8 cellular contexts compared by ENCODE assay signal in genomic region chr2:195658541-195658890, GRCh38. TPM values are rescaled to one million over a fixed set of nuclear protein-coding genes. Genes with fewer than 3 reads are reported as not detected.
A peak's percentile ranks its signal among the peaks of the same experiment; 100 is the strongest.
DNase-seq lines count a peak whose midpoint lies in the region; ATAC-seq and TF ChIP-seq lines count a peak whose summit lies in the region.

No MANE protein-coding gene starts in this region.

- H3K9me3 Mint-ChIP-seq in effector memory CD8-positive, alpha-beta T cell = peaks cover 0 to 2% of the 10 kb centered on the region in 2 donors
- no peaks in the 10 kb centered on the region for H3K9me3 Mint-ChIP-seq in neural progenitor cell

- H3K79me2 ChIP-seq in SU-DHL-6 (ENCODE audit: insufficient read depth, low read length) = no peaks in the 10 kb centered on the region
- H3K79me2 ChIP-seq in neural progenitor cell (ENCODE audit: low read depth) = peaks cover 65% of the 10 kb centered on the region

- H3K36me3 Mint-ChIP-seq in effector memory CD8-positive, alpha-beta T cell (ENCODE audit: insufficient read depth) = peaks cover 41% of the 10 kb centered on the region
- H3K36me3 Mint-ChIP-seq in neural progenitor cell = peaks cover 4% of the 10 kb centered on the region

- H3K27me3 ChIP-seq in SU-DHL-6 (ENCODE audit: low read length) (no peaks in the 10 kb centered on the region), neural progenitor cell (no peaks in the 10 kb centered on the region)

- H3K4me2 ChIP-seq in SU-DHL-6 (ENCODE audit: low read depth, low read length, poor library complexity, severe bottlenecking) = peak overlapping the region; percentile 76
- H3K4me2 ChIP-seq in neural progenitor cell = peak overlapping the region; percentile 84

- peak overlapping the region; percentile 65 for H3K4me3 ChIP-seq in SU-DHL-6 (ENCODE audit: insufficient read depth, low read length, poor library complexity, severe bottlenecking)
- H3K4me3 ChIP-seq in neural progenitor cell = peak overlapping the region; percentile 88

- peak overlapping the region; percentile 100 for H3K27ac Mint-ChIP-seq in effector memory CD8-positive, alpha-beta T cell
- H3K27ac Mint-ChIP-seq in neural progenitor cell = no peak overlapping the region

- H3K27me3 Mint-ChIP-seq in effector memory CD8-positive, alpha-beta T cell = no peaks in the 10 kb centered on the region
- H3K27me3 Mint-ChIP-seq in neural progenitor cell (ENCODE audit: insufficient read depth, low read depth) = peaks cover 2% of the 10 kb centered on the region

- peak overlapping the region; percentile 73 for H3K9ac ChIP-seq in SU-DHL-6 (ENCODE audit: low read length)
- peak overlapping the region; percentile 85 for H3K9ac ChIP-seq in neural progenitor cell

- TF ChIP-seq CTCF in SU-DHL-6 (IDR thresholded peaks at IDR 0.05; ENCODE audit: insufficient read depth, low read length, poor library complexity, severe bottlenecking) (no peak), neural progenitor cell (IDR thresholded peaks at IDR 0.05) (no peak)

- peaks cover 26 to 43% of the 10 kb centered on the region in 2 donors for H3K4me1 Mint-ChIP-seq in effector memory CD8-positive, alpha-beta T cell (ENCODE audit: low read depth in 2 of 2)
- H3K4me1 Mint-ChIP-seq in neural progenitor cell = peaks cover 28% of the 10 kb centered on the region

- H3K9me2 ChIP-seq in SU-DHL-6 (replicated peaks; ENCODE audit: insufficient read depth, low read length) = no peaks in the 10 kb centered on the region

- peak overlapping the region; percentile 95 to 97 for H3K4me3 Mint-ChIP-seq in effector memory CD8-positive, alpha-beta T cell
- H3K4me3 Mint-ChIP-seq in neural progenitor cell = peak overlapping the region; percentile 96

- peaks cover 23% of the 10 kb centered on the region for H3K4me1 ChIP-seq in neural progenitor cell

- H3K36me3 ChIP-seq in SU-DHL-6 (ENCODE audit: low read length) (no peaks in the 10 kb centered on the region), neural progenitor cell (no peaks in the 10 kb centered on the region)

- H3K27ac ChIP-seq in SU-DHL-6 (ENCODE audit: low read depth, low read length) = peak overlapping the region; percentile 31; the same call in 1 of the 2 replicates
- H3K27ac ChIP-seq in neural progenitor cell = no peak overlapping the region

- H4K20me1 ChIP-seq in SU-DHL-6 (ENCODE audit: low read depth, low read length) (0 out of 2 replicates have a peak, but pooled peaks cover 6% of the 10 kb centered on the region), neural progenitor cell (ENCODE audit: low read depth) (peaks cover 52% of the 10 kb centered on the region)

- ATAC-seq in effector memory CD8-positive, alpha-beta T cell (replicated peaks) = no peak
- no peak for ATAC-seq in GM19397 (IDR thresholded peaks at IDR 0.05; ENCODE audit: unreplicated experiment)

- peak; percentile 39 for DNase-seq in COR-L47 (lab: John Stamatoyannopoulos, UW)
- peak in 42 of 76 experiments; percentile 0 to 76 (median 50) for DNase-seq in HUDEP-2 (lab: John Stamatoyannopoulos, UW; ENCODE audit: unreplicated experiment in 76 of 76)
- no peak for DNase-seq in effector memory CD8-positive, alpha-beta T cell
- no peak for DNase-seq in neural progenitor cell (ENCODE audit: low spot score)
- no peak for DNase-seq in OCI-M2 (lab: John Stamatoyannopoulos, UW; ENCODE audit: unreplicated experiment)
- DNase-seq in GM19240 (ENCODE audit: insufficient read length, low spot score) = no peak

- H3F3A ChIP-seq in SU-DHL-6 (ENCODE audit: insufficient read depth) (peaks cover 15% of the 10 kb centered on the region; the same call in 1 of the 2 replicates), neural progenitor cell (ENCODE audit: low read depth) (peaks cover 7% of the 10 kb centered on the region)

- H3K9me3 ChIP-seq in SU-DHL-6 (ENCODE audit: insufficient read depth, low read length) (no peaks in the 10 kb centered on the region), neural progenitor cell (ENCODE audit: low read depth) (no peaks in the 10 kb centered on the region)

- H2AFZ ChIP-seq in SU-DHL-6 (ENCODE audit: low read depth, low read length, severe bottlenecking) = no peak overlapping the region
- H2AFZ ChIP-seq in neural progenitor cell (replicated peaks) = no peak overlapping the region

RNA-seq across cellular contexts. Expression of gene SLC39A10, which starts 1.5 kb away (rescaled TPM):
- 179 and 253 TPM in 2 replicates for total RNA-seq in neural progenitor cell (ENCODE audit: low replicate concordance)

Comparison
In these comparisons a context has a peak if more than half of its experiments do, and no peak if none do; other contexts are left out.
1. DNase-seq: peak in COR-L47 (single experiment) and HUDEP-2 (42 of 76); none in effector memory CD8-positive, alpha-beta T cell (0 of 3), neural progenitor cell (single experiment), OCI-M2 (single experiment) and GM19240 (single experiment).